Comparison of ENCODE assay signal across 8 cellular contexts in genomic region chr3:60779637-60780036, GRCh38.
"Had no signal": no experiment of that assay in that cellular context is flagged by ENCODE, and none has a peak within 500 bp of the region (broad histone marks: within the 10 kb centered on the region; RNA-seq: fewer than 3 reads in every experiment).

No MANE protein-coding gene starts in this region.

- DNase-seq: GDM1, GF-D8 had no signal

- H3K4me3 ChIP-seq: GM12878 had no signal

- ATAC-seq: GM12878 had no signal

- FAIRE-seq: G401.6, GM12878, GM12891, GM12892, GM18507, GM19239 had no signal
